14 cellular contexts compared by ENCODE assay signal in the genomic region with DNA sequence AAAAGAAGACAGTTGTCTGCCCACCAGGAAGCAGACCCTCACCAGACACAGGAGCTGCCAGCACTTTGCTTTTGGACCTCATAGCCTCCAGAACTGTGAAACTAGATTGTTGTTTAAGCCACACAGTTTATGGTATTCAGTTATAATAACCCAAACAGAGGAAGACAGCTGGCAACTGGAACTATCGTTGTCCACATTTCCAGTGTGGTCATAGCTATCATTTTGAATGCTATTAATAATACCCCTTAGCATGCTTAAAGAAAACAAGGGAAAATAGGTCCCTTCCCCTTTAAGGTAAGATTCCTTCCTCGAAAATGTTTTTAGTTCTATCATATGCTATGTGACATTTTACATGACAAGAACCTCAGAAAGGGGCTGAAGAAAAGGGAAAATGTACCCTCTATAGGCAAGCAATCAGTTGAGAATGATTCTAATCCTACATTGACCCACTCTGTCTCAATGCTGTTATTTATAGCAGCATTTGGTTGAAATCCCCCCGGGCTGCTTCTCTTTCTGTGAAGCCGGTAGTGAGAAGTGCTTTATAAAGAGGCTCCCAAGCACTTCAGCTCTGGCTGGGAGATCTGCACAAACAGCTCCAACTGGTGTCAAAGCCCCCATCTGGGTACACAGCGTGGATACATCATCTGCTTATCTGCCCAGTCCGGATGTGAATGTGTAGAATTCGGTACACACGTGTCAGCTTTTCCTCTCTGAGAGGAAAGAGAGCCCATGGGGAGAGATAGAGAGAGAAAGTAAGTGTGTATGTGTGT.
A peak's percentile ranks its signal among the peaks of the same experiment; 100 is the strongest.
DNase-seq lines count a peak whose midpoint lies in the region; ATAC-seq and TF ChIP-seq lines count a peak whose summit lies in the region.
"Had no signal": no experiment of that assay in that cellular context is flagged by ENCODE, and none has a peak within 500 bp of the region (broad histone marks: within the 10 kb centered on the region; RNA-seq: fewer than 3 reads in every experiment).

No MANE protein-coding gene starts in this region.

- H3K9me2 ChIP-seq in GM23338 (ENCODE audit: insufficient read depth), result no peaks in the 10 kb centered on the region; the same call in 1 of the 2 replicates

- H3K4me2 ChIP-seq in GM23338, result no peak overlapping the region

- no peak for DNase-seq in GM23338 (ENCODE audit: low spot score)
- peak; percentile 25 for DNase-seq in NCI-H2171 (lab: John Stamatoyannopoulos, UW)
- peak; percentile 5 to 64 for DNase-seq in cardiac fibroblast (ENCODE audit: low read depth in 2 of 2)
- peak; percentile 82 to 97 for DNase-seq in lung microvascular endothelial cell (ENCODE audit: low read depth in 2 of 2)
- no peak for DNase-seq in NCI-H2029 (lab: John Stamatoyannopoulos, UW)
- DNase-seq in 8988T, result no peak
- no peak for DNase-seq in activated T-cell treated with anti-CD3 and anti-CD28 coated beads, Interleukin-2, amount 50 U/mL, for 4 hours
- DNase-seq in GM13976 (ENCODE audit: low spot score), result no peak
- DNase-seq: amniotic stem cell, COR-L47, Peyer's patch, SW 1271, uterus had no signal

- no peaks in the 10 kb centered on the region for H3K27me3 ChIP-seq in GM23338 (ENCODE audit: insufficient read depth)
- H3K27me3 ChIP-seq: Peyer's patch, uterus had no signal

- TF ChIP-seq CTCF in GM23338 (conservative IDR thresholded peaks at IDR 0.05; ENCODE audit: low read depth in 2 of 2), result no peak
- no peak for TF ChIP-seq CTCF in cardiac fibroblast (IDR thresholded peaks at IDR 0.05; ENCODE audit: low read depth, low read length)
- TF ChIP-seq CTCF in GM13976 (IDR thresholded peaks at IDR 0.05; ENCODE audit: borderline replicate concordance, control extremely low read depth, extremely low read depth, insufficient read depth, missing control alignments), result no peak

- H2AFZ ChIP-seq in GM23338, result peak overlapping the region; percentile 39; the same call in 1 of the 2 replicates

- H3K27ac Mint-ChIP-seq in GM23338, result no peak overlapping the region
- H3K27ac Mint-ChIP-seq: progenitor cell of endocrine pancreas had no signal

- no peaks in the 10 kb centered on the region; the same call in 2 of the 3 replicates for H3K36me3 Mint-ChIP-seq in GM23338 (ENCODE audit: low read depth)
- no peaks in the 10 kb centered on the region for H3K36me3 Mint-ChIP-seq in activated T-cell treated with anti-CD3 and anti-CD28 coated beads, Interleukin-2, amount 50 U/mL, for 4 hours (ENCODE audit: insufficient read depth)

- 0 out of 2 replicates have a peak, but pooled peaks cover 3% of the 10 kb centered on the region for H3K4me1 ChIP-seq in GM23338 (ENCODE audit: insufficient read depth)
- H3K4me1 ChIP-seq: Peyer's patch, uterus had no signal

- H3F3A ChIP-seq in GM23338 (replicated peaks; ENCODE audit: low read depth), result no peaks in the 10 kb centered on the region

- no peaks in the 10 kb centered on the region for H3K79me2 ChIP-seq in GM23338 (replicated peaks; ENCODE audit: insufficient read depth)

- H3K4me3 Mint-ChIP-seq in GM23338, result no peak overlapping the region
- H3K4me3 Mint-ChIP-seq in activated T-cell treated with anti-CD3 and anti-CD28 coated beads, Interleukin-2, amount 50 U/mL, for 4 hours, result no peak overlapping the region

- in situ Hi-C loops in GM13976 (cut with MboI; ENCODE audit: low sequenced_read_pairs, unreplicated experiment), result no loop called here

- H3K9me3 Mint-ChIP-seq in GM23338, result no peaks in the 10 kb centered on the region
- no peaks in the 10 kb centered on the region for H3K9me3 Mint-ChIP-seq in activated T-cell treated with anti-CD3 and anti-CD28 coated beads, Interleukin-2, amount 50 U/mL, for 4 hours

- no peaks in the 10 kb centered on the region for H4K20me1 ChIP-seq in GM23338 (replicated peaks; ENCODE audit: insufficient read depth)

- peaks cover 15% of the 10 kb centered on the region for H3K4me1 Mint-ChIP-seq in GM23338
- H3K4me1 Mint-ChIP-seq in activated T-cell treated with anti-CD3 and anti-CD28 coated beads, Interleukin-2, amount 50 U/mL, for 4 hours (ENCODE audit: low read depth), result no peaks in the 10 kb centered on the region

- H3K4me3 ChIP-seq in GM23338 (no peak overlapping the region), cardiac fibroblast (replicated peaks in 1 of 2; ENCODE audit: low read depth in 2 of 2, low read length in 2 of 2) (no peak overlapping the region)
- H3K4me3 ChIP-seq: Peyer's patch, uterus had no signal

- no peaks in the 10 kb centered on the region for H3K36me3 ChIP-seq in GM23338 (ENCODE audit: insufficient read depth)
- H3K36me3 ChIP-seq: Peyer's patch, uterus had no signal

- no peak overlapping the region for H3K27ac ChIP-seq in GM23338 (ENCODE audit: low read depth)
- H3K27ac ChIP-seq: Peyer's patch, uterus had no signal

- no peaks in the 10 kb centered on the region for H3K27me3 Mint-ChIP-seq in GM23338 (ENCODE audit: insufficient read depth, low read depth, poor library complexity)
- H3K27me3 Mint-ChIP-seq in activated T-cell treated with anti-CD3 and anti-CD28 coated beads, Interleukin-2, amount 50 U/mL, for 4 hours (ENCODE audit: low read depth), result no peaks in the 10 kb centered on the region

- ATAC-seq in GM23338, result no peak
- ATAC-seq in activated T-cell treated with anti-CD3 and anti-CD28 coated beads, Interleukin-2, amount 50 U/mL, for 4 hours, result no peak

TF ChIP-seq in GM23338, 12 proteins besides CTCF, POLR2A, EP300 and RAD21 (continues in another document):
- TF ChIP-seq NANOG (IDR thresholded peaks at IDR 0.05; ENCODE audit: borderline replicate concordance) (no peak), STAT1 (IDR thresholded peaks at IDR 0.05; ENCODE audit: unreplicated experiment) (no peak), ZNF114 (CRISPR knock-in tag; IDR thresholded peaks at IDR 0.05) (no peak), CREB1 (CRISPR knock-in tag; IDR thresholded peaks at IDR 0.05; ENCODE audit: low read depth) (no peak), EZH2phosphoT487 (IDR thresholded peaks at IDR 0.05; ENCODE audit: unreplicated experiment) (no peak), ZNF331 (CRISPR knock-in tag; IDR thresholded peaks at IDR 0.05; ENCODE audit: low read depth) (no peak), POLR2AphosphoS5 (IDR thresholded peaks at IDR 0.05; ENCODE audit: low read depth) (no peak), EZH2 (IDR thresholded peaks at IDR 0.05; ENCODE audit: low read depth, unreplicated experiment) (no peak)
- TF ChIP-seq, protein P1, sequence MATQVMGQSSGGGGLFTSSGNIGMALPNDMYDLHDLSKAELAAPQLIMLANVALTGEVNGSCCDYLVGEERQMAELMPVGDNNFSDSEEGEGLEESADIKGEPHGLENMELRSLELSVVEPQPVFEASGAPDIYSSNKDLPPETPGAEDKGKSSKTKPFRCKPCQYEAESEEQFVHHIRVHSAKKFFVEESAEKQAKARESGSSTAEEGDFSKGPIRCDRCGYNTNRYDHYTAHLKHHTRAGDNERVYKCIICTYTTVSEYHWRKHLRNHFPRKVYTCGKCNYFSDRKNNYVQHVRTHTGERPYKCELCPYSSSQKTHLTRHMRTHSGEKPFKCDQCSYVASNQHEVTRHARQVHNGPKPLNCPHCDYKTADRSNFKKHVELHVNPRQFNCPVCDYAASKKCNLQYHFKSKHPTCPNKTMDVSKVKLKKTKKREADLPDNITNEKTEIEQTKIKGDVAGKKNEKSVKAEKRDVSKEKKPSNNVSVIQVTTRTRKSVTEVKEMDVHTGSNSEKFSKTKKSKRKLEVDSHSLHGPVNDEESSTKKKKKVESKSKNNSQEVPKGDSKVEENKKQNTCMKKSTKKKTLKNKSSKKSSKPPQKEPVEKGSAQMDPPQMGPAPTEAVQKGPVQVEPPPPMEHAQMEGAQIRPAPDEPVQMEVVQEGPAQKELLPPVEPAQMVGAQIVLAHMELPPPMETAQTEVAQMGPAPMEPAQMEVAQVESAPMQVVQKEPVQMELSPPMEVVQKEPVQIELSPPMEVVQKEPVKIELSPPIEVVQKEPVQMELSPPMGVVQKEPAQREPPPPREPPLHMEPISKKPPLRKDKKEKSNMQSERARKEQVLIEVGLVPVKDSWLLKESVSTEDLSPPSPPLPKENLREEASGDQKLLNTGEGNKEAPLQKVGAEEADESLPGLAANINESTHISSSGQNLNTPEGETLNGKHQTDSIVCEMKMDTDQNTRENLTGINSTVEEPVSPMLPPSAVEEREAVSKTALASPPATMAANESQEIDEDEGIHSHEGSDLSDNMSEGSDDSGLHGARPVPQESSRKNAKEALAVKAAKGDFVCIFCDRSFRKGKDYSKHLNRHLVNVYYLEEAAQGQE (IDR thresholded peaks at IDR 0.05; ENCODE audit: unreplicated experiment), result no peak

Comparison
In these comparisons a context has a peak if more than half of its experiments do, and no peak if none do; other contexts are left out.
1. DNase-seq: peak in NCI-H2171 (single experiment), cardiac fibroblast (2 of 2) and lung microvascular endothelial cell (2 of 2); none in GM23338 (single experiment), NCI-H2029 (single experiment), 8988T (single experiment), activated T-cell treated with anti-CD3 and anti-CD28 coated beads, Interleukin-2, amount 50 U/mL, for 4 hours (single experiment) and GM13976 (single experiment).